Comparison of ENCODE assay signal across 8 cellular contexts in the genomic region with DNA sequence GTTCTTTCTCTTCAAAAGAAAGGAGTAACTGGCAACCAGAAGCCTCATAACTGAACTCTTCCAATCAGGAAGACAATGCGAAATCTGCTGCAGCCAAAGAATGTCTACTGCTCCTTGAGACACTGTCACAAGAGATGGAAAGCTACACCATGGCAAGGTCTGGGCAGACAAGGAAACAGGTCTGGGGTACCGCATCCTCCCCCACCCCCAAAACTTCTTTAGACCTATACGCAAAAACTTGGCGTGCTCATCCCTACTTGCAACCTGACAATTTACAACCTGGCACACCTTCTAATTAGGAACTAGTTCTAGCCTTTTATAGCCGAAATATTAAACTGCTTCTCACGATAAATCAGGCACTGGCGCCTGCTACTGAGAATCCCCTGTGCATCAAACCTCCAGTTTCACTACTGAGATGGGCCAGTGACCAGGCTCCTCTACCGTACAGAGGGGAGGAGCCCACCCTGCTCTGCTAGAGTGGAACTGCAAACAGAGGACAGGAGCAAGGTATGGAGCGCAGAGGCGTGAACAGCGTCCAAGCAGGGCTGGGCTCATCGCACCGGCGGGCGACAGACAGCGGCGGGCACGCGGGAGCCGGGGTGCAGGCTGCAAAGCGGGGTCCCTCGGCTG. TPM values are rescaled to one million over a fixed set of nuclear protein-coding genes. Genes with fewer than 3 reads are reported as not detected.
DNase-seq lines count a peak whose midpoint lies in the region; ATAC-seq and TF ChIP-seq lines count a peak whose summit lies in the region.

No MANE protein-coding gene starts in this region.

- H3K36me3 ChIP-seq in CD8-positive, alpha-beta T cell (ENCODE audit: insufficient read depth, low read length), result no peaks in the 10 kb centered on the region
- peaks cover 2% of the 10 kb centered on the region for H3K36me3 ChIP-seq in NT2/D1 (ENCODE audit: insufficient read depth, insufficient read length, low read length)

- peak; percentile 47 for ATAC-seq in CD8-positive, alpha-beta T cell
- ATAC-seq in GM19035 (IDR thresholded peaks at IDR 0.05; ENCODE audit: unreplicated experiment), result peak; percentile 39
- peak; percentile 34 for ATAC-seq in HG03108 (IDR thresholded peaks at IDR 0.05; ENCODE audit: unreplicated experiment)

- H3K27me3 ChIP-seq in CD8-positive, alpha-beta T cell (ENCODE audit: insufficient read depth, low read length), result no peaks in the 10 kb centered on the region
- no peaks in the 10 kb centered on the region for H3K27me3 ChIP-seq in NT2/D1 (ENCODE audit: insufficient read depth, insufficient read length)

- H3K36me3 Mint-ChIP-seq in CD8-positive, alpha-beta T cell, result peaks cover 15% of the 10 kb centered on the region

- peak overlapping the region; percentile 93 for H3K4me3 Mint-ChIP-seq in CD8-positive, alpha-beta T cell

- H3K4me1 Mint-ChIP-seq in CD8-positive, alpha-beta T cell (ENCODE audit: low read depth), result peaks cover 37% of the 10 kb centered on the region

- no peaks in the 10 kb centered on the region for H3K9me3 ChIP-seq in CD8-positive, alpha-beta T cell (ENCODE audit: low read length)
- no peaks in the 10 kb centered on the region for H3K9me3 ChIP-seq in NT2/D1 (ENCODE audit: insufficient read depth, low read length)

- H3K9me3 Mint-ChIP-seq in CD8-positive, alpha-beta T cell, result no peaks in the 10 kb centered on the region

- POLR2A ChIA-PET in CD8-positive, alpha-beta T cell (lab: Charles Lee), result interaction anchor here (0.8 to 2.0 kb wide), 5 partner anchors 10 to 226 kb away, joined by 3 to 7 read pairs (median 3); a partner anchor contains a TSS

- intact Hi-C loops in CD8-positive, alpha-beta T cell (cut with DNase I, micrococcal nuclease), result loop anchor here (1.0 to 10.0 kb wide), 15 partner anchors 118 to 1641 kb away; a partner anchor contains a TSS
- intact Hi-C loops in posterior vena cava (cut with DNase I), result loop anchor here (5.0 to 10.0 kb wide), 2 partner anchors 61 to 62 kb away; no protein-coding TSS in a partner anchor

- no peak for DNase-seq in CD8-positive, alpha-beta T cell
- peak; percentile 16 for DNase-seq in NT2/D1 (ENCODE audit: low read depth, low spot score)
- peak; percentile 94 for DNase-seq in left kidney (ENCODE audit: low read depth, low spot score)
- no peak for DNase-seq in posterior vena cava (ENCODE audit: low spot score)

- peak overlapping the region; percentile 87 for H3K27ac ChIP-seq in CD8-positive, alpha-beta T cell (ENCODE audit: low read depth, low read length)
- H3K27ac ChIP-seq in cingulate gyrus (ENCODE audit: low read depth, low read length) (peak overlapping the region; percentile 98), temporal lobe (ENCODE audit: low read depth, low read length) (peak overlapping the region; percentile 99)

- peak overlapping the region; percentile 97 for H3K4me3 ChIP-seq in CD8-positive, alpha-beta T cell (ENCODE audit: low read depth, low read length)
- peak overlapping the region; percentile 78 for H3K4me3 ChIP-seq in NT2/D1 (ENCODE audit: insufficient read length, low read depth)

- H3K4me1 ChIP-seq in CD8-positive, alpha-beta T cell (ENCODE audit: insufficient read depth, low read length), result peaks cover 23% of the 10 kb centered on the region
- H3K4me1 ChIP-seq in NT2/D1 (ENCODE audit: insufficient read depth, insufficient read length), result no peaks in the 10 kb centered on the region

- TF ChIP-seq CTCF in CD8-positive, alpha-beta T cell (IDR thresholded peaks at IDR 0.05), result no peak

- peak overlapping the region; percentile 92 for H3K27ac Mint-ChIP-seq in CD8-positive, alpha-beta T cell

- peak overlapping the region; percentile 97 for H3K9ac ChIP-seq in NT2/D1 (ENCODE audit: insufficient read length, low read depth)

- H3K27me3 Mint-ChIP-seq in CD8-positive, alpha-beta T cell (ENCODE audit: low read depth), result no peaks in the 10 kb centered on the region

- CTCF ChIA-PET in CD8-positive, alpha-beta T cell (lab: Charles Lee), result interaction anchor here (1.4 kb wide), 1 partner anchor 158 kb away, joined by 3 read pairs; no protein-coding TSS in a partner anchor

RNA-seq across cellular contexts. Expression of a gene that starts 0.8 kb away (rescaled TPM):
- total RNA-seq in CD8-positive, alpha-beta T cell, result 1 to 10 TPM; 5.8 to 5.9 TPM
- total RNA-seq in temporal lobe (23.4 TPM), posterior vena cava (100 to 1,000 TPM; 274 to 337 TPM)

Comparison
In these comparisons a context has a peak if more than half of its experiments do, and no peak if none do; other contexts are left out.
1. DNase-seq: peak in NT2/D1 (single experiment) and left kidney (single experiment); none in CD8-positive, alpha-beta T cell (0 of 7) and posterior vena cava (single experiment).
2. RNA of a gene that starts 0.8 kb away (total RNA-seq): 274 to 337 TPM in posterior vena cava; 23.4 TPM in temporal lobe (single experiment) and 5.8 to 5.9 TPM in CD8-positive, alpha-beta T cell; every median in the first group is over 10 times any median in the second.
3. Peak in every context shown above with its lines, with median percentiles within 50 percentile points of each other: ATAC-seq and H3K27ac ChIP-seq.